ENCODE assay signal across 1 cellular context in the genomic region with DNA sequence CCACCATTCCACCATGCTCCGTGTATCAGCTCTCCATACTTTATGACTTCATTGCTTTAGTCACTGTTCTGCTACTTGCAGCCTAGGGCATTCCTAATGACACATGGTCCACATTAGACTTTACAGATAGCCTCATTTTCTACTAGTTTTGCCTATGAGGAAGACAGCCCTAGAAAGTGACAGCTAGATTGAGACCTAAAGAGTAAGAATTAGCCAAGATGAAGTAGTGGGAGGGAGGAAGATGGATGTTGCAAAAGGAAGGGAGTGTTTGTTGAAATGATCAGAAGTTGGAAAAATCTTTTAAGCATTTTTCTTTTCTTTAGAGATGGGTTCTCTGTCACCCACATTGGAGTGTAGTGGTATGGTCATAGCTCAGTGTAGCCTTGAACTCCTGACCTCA.
TF ChIP-seq lines count a peak whose summit lies in the region.

No MANE protein-coding gene starts in this region.

TF ChIP-seq in WTC11, 78 proteins besides CTCF, POLR2A, EP300 and RAD21:
- TF ChIP-seq, protein P1, sequence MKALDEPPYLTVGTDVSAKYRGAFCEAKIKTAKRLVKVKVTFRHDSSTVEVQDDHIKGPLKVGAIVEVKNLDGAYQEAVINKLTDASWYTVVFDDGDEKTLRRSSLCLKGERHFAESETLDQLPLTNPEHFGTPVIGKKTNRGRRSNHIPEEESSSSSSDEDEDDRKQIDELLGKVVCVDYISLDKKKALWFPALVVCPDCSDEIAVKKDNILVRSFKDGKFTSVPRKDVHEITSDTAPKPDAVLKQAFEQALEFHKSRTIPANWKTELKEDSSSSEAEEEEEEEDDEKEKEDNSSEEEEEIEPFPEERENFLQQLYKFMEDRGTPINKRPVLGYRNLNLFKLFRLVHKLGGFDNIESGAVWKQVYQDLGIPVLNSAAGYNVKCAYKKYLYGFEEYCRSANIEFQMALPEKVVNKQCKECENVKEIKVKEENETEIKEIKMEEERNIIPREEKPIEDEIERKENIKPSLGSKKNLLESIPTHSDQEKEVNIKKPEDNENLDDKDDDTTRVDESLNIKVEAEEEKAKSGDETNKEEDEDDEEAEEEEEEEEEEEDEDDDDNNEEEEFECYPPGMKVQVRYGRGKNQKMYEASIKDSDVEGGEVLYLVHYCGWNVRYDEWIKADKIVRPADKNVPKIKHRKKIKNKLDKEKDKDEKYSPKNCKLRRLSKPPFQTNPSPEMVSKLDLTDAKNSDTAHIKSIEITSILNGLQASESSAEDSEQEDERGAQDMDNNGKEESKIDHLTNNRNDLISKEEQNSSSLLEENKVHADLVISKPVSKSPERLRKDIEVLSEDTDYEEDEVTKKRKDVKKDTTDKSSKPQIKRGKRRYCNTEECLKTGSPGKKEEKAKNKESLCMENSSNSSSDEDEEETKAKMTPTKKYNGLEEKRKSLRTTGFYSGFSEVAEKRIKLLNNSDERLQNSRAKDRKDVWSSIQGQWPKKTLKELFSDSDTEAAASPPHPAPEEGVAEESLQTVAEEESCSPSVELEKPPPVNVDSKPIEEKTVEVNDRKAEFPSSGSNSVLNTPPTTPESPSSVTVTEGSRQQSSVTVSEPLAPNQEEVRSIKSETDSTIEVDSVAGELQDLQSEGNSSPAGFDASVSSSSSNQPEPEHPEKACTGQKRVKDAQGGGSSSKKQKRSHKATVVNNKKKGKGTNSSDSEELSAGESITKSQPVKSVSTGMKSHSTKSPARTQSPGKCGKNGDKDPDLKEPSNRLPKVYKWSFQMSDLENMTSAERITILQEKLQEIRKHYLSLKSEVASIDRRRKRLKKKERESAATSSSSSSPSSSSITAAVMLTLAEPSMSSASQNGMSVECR (CRISPR knock-in tag; IDR thresholded peaks at IDR 0.05; ENCODE audit: borderline replicate concordance), result no peak
- TF ChIP-seq ZNF232 (CRISPR knock-in tag; IDR thresholded peaks at IDR 0.05), result no peak
